Comparison of ENCODE assay signal across 16 cellular contexts in the genomic region with DNA sequence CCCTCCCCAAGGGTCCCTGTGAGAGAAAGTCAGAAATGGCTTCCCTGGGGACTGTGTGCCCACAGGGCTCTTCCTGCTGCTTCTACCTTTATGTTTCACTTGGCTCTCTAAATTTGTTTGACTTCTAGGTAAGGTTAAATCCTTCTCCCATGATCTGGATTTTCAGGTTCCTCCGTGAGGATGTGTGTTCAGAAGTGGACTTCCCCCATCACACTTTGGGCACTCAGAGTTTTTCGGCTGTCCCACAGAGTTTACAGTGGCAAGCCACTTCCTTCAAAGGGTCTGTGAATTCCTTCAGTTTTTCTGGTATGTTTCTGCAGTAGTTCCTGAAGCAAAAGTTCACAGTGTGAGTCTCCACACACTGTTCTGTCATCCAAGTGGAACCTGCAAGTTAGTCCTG. TPM values are rescaled to one million over a fixed set of nuclear protein-coding genes. Genes with fewer than 3 reads are reported as not detected.
DNase-seq lines count a peak whose midpoint lies in the region; ATAC-seq and TF ChIP-seq lines count a peak whose summit lies in the region.
"Had no signal": no experiment of that assay in that cellular context is flagged by ENCODE, and none has a peak within 500 bp of the region (broad histone marks: within the 10 kb centered on the region; RNA-seq: fewer than 3 reads in every experiment).

No MANE protein-coding gene starts in this region.

- no peak overlapping the region for H3K4me3 ChIP-seq in MG63

- H3K27ac Mint-ChIP-seq in progenitor cell of endocrine pancreas = peak overlapping the region; percentile 86

- no peaks in the 10 kb centered on the region for H3K27me3 ChIP-seq in MG63

- no peaks in the 10 kb centered on the region for H3K36me3 ChIP-seq in MG63

- H3K36me3 Mint-ChIP-seq in progenitor cell of endocrine pancreas (ENCODE audit: insufficient read depth) = peaks cover 1% of the 10 kb centered on the region

- H3K9me3 ChIP-seq in MG63 = no peaks in the 10 kb centered on the region

- H3K9me3 Mint-ChIP-seq in progenitor cell of endocrine pancreas (ENCODE audit: low read depth) = peaks cover 24% of the 10 kb centered on the region

- DNase-seq in progenitor cell of endocrine pancreas (ENCODE audit: low spot score, unreplicated experiment) (no peak), omental fat pad (ENCODE audit: low spot score) (no peak), MG63 (no peak)
- DNase-seq: ACHN, NCI-H1436, NCI-H2081, NCI-H524 treated with DMSO at 0.1 percent for 48 hours, SIG-M5 had no signal

- no peak overlapping the region for H3K4me3 Mint-ChIP-seq in progenitor cell of endocrine pancreas (ENCODE audit: low read depth)

- TF ChIP-seq CTCF in progenitor cell of endocrine pancreas (IDR thresholded peaks at IDR 0.05; ENCODE audit: unreplicated experiment) = no peak
- TF ChIP-seq CTCF in omental fat pad (IDR thresholded peaks at IDR 0.05) = no peak

- H3K4me1 Mint-ChIP-seq in progenitor cell of endocrine pancreas (ENCODE audit: low read depth) = peaks cover 12% of the 10 kb centered on the region

- ATAC-seq in GM18511 (IDR thresholded peaks at IDR 0.05; ENCODE audit: unreplicated experiment) = peak; percentile 44
- peak; percentile 29 for ATAC-seq in HG03432 (IDR thresholded peaks at IDR 0.05; ENCODE audit: unreplicated experiment)
- ATAC-seq in esophagus mucosa = peak; percentile 41
- no peak for ATAC-seq in omental fat pad (ENCODE audit: low FRiP score)
- ATAC-seq in HG02642 (IDR thresholded peaks at IDR 0.05; ENCODE audit: poor library complexity, unreplicated experiment) = no peak
- ATAC-seq in HG03520 (IDR thresholded peaks at IDR 0.05; ENCODE audit: unreplicated experiment) = no peak
- ATAC-seq: HCT116, HepG2 had no signal

- peaks cover 3% of the 10 kb centered on the region for H3K27me3 Mint-ChIP-seq in progenitor cell of endocrine pancreas

RNA-seq across cellular contexts. Expression of a gene that starts 30.9 kb away (rescaled TPM):
- total RNA-seq in esophagus mucosa (2.5 TPM), progenitor cell of endocrine pancreas (26.3 and 30.0 TPM in 2 replicates), omental fat pad (10 to 100 TPM in 1 of 4 donors, 1 to 10 TPM in 3; 2.6 to 11.2 (median 3.4) TPM)
- total RNA-seq in MG63 (2014; rRNA removed; shearing (Covaris generic); ENCODE audit: low replicate concordance) = 1.5 and 2.4 TPM in 2 replicates
- total RNA-seq: HepG2, OCI-LY7 had no signal

Comparison
In these comparisons a context has a peak if more than half of its experiments do, and no peak if none do; other contexts are left out.
1. ATAC-seq: peak in GM18511 (single experiment), HG03432 (single experiment) and esophagus mucosa (single experiment); none in omental fat pad (single experiment), HG02642 (single experiment) and HG03520 (single experiment).